Comparison of ENCODE assay signal across 8 cellular contexts in genomic region chr3:159766563-159767185, GRCh38.
DNase-seq lines count a peak whose midpoint lies in the region; ATAC-seq and TF ChIP-seq lines count a peak whose summit lies in the region.

No MANE protein-coding gene starts in this region.

- H3K4me1 ChIP-seq in mammary epithelial cell (ENCODE audit: insufficient read depth, low read length) (peaks cover 40% of the 10 kb centered on the region), muscle layer of duodenum (ENCODE audit: control insufficient read depth in 1 of 2, insufficient read depth in 2 of 2, low read length in 2 of 2) (peaks cover 0 to 13% of the 10 kb centered on the region in 2 donors)

- TF ChIP-seq CTCF in LNCaP clone FGC (IDR thresholded peaks at IDR 0.05; ENCODE audit: control insufficient read depth, extremely low read depth, insufficient read depth) = peak; percentile 35
- peak; percentile 60 for TF ChIP-seq CTCF in mammary epithelial cell (conservative IDR thresholded peaks at IDR 0.05 in 1 of 2, IDR thresholded peaks at IDR 0.05 in 1 of 2; ENCODE audit: extremely low read depth in 1 of 2, insufficient read depth in 1 of 2, low read depth in 1 of 2, low read length in 2 of 2)

- no TSS peak for BruUV-seq in mammary epithelial cell (replicated peaks; lab: Mats Ljungman, UMichigan)

- intact Hi-C loops in mammary epithelial cell (cut with micrococcal nuclease) = loop anchor here (10.0 kb wide), 2 partner anchors 88 to 312 kb away; no protein-coding TSS in a partner anchor

- H3K79me2 ChIP-seq in mammary epithelial cell (ENCODE audit: insufficient read depth, low read length) = peaks cover 65% of the 10 kb centered on the region

- dilution Hi-C loops in mammary epithelial cell (cut with HindIII; ENCODE audit: low sequenced_read_pairs) = no loop called here

- H3K27me3 Mint-ChIP-seq in activated naive CD8-positive, alpha-beta T cell treated with anti-CD3 and anti-CD28 coated beads, Interleukin-2, amount 50 U/mL, for 24 hours = peaks cover 48% of the 10 kb centered on the region

- peaks cover 18% of the 10 kb centered on the region for H3K4me1 Mint-ChIP-seq in activated naive CD8-positive, alpha-beta T cell treated with anti-CD3 and anti-CD28 coated beads, Interleukin-2, amount 50 U/mL, for 24 hours

- no peak overlapping the region for H3K4me3 Mint-ChIP-seq in activated naive CD8-positive, alpha-beta T cell treated with anti-CD3 and anti-CD28 coated beads, Interleukin-2, amount 50 U/mL, for 24 hours

- H2AFZ ChIP-seq in mammary epithelial cell (ENCODE audit: low read depth, low read length) = no peak overlapping the region

- DNase-seq in D341Med (ENCODE audit: low spot score) = peak; percentile 50
- DNase-seq in LNCaP clone FGC (ENCODE audit: low read depth) = no peak
- DNase-seq in mammary epithelial cell = peak; percentile 48
- no peak for DNase-seq in GF-D8 (lab: John Stamatoyannopoulos, UW)
- no peak for DNase-seq in activated naive CD8-positive, alpha-beta T cell treated with anti-CD3 and anti-CD28 coated beads, Interleukin-2, amount 50 U/mL, for 24 hours

- H3K27me3 ChIP-seq in mammary epithelial cell (ENCODE audit: insufficient read depth, low read length) (no peaks in the 10 kb centered on the region), muscle layer of duodenum (ENCODE audit: low read depth, low read length) (no peaks in the 10 kb centered on the region)

- peak overlapping the region; percentile 89 for H3K9ac ChIP-seq in mammary epithelial cell (ENCODE audit: insufficient read depth, low read length)

- H3K4me2 ChIP-seq in mammary epithelial cell (ENCODE audit: insufficient read depth, low read depth, low read length) = peak overlapping the region; percentile 88

- H3K27ac ChIP-seq in mammary epithelial cell (ENCODE audit: insufficient read depth, low read depth, low read length) (peak overlapping the region; percentile 93), muscle layer of duodenum (ENCODE audit: low read length) (peak overlapping the region; percentile 99)

- H3K9me3 Mint-ChIP-seq in activated naive CD8-positive, alpha-beta T cell treated with anti-CD3 and anti-CD28 coated beads, Interleukin-2, amount 50 U/mL, for 24 hours = no peaks in the 10 kb centered on the region

- ATAC-seq in HG02571 (IDR thresholded peaks at IDR 0.05; ENCODE audit: unreplicated experiment) = no peak
- no peak for ATAC-seq in activated naive CD8-positive, alpha-beta T cell treated with anti-CD3 and anti-CD28 coated beads, Interleukin-2, amount 50 U/mL, for 24 hours
- no peak for ATAC-seq in activated CD4-positive, CD25-positive, alpha-beta regulatory T cell treated with anti-CD3 and anti-CD28 coated beads, Interleukin-2, amount 50 U/mL, for 24 hours

- no peaks in the 10 kb centered on the region for H3K36me3 Mint-ChIP-seq in activated naive CD8-positive, alpha-beta T cell treated with anti-CD3 and anti-CD28 coated beads, Interleukin-2, amount 50 U/mL, for 24 hours (ENCODE audit: low read depth)

- H3K4me3 ChIP-seq in LNCaP clone FGC (ENCODE audit: low read depth, low read length) = no peak overlapping the region
- peak overlapping the region; percentile 59 to 82 (median 66) for H3K4me3 ChIP-seq in mammary epithelial cell (replicated peaks in 1 of 3; ENCODE audit: insufficient read depth in 1 of 3, low read depth in 2 of 3, low read length in 3 of 3)
- H3K4me3 ChIP-seq in muscle layer of duodenum (ENCODE audit: low read depth in 1 of 2, low read length in 2 of 2) = peak overlapping the region; percentile 71 to 79

- in situ Hi-C loops in mammary epithelial cell (cut with MboI; ENCODE audit: low sequenced_read_pairs in 2 of 2) = no loop called here

- WGBS in mammary epithelial cell (ENCODE audit: low coverage, missing lambda C conversion rate) = 35% methylated on average over 2 of the region's 2 CpGs

- H3K27ac Mint-ChIP-seq in activated naive CD8-positive, alpha-beta T cell treated with anti-CD3 and anti-CD28 coated beads, Interleukin-2, amount 50 U/mL, for 24 hours = no peak overlapping the region

- H3K36me3 ChIP-seq in mammary epithelial cell (ENCODE audit: insufficient read depth, low read length) (peaks cover 4% of the 10 kb centered on the region), muscle layer of duodenum (ENCODE audit: control insufficient read depth in 1 of 2, insufficient read depth in 2 of 2, low read length in 2 of 2) (peaks cover 0 to 12% of the 10 kb centered on the region in 2 donors)

- CTCF ChIA-PET in mammary epithelial cell (lab: Charles Lee; ENCODE audit: low non-redundant PET) = interaction anchor here (0.6 kb wide), 3 partner anchors 19 to 444 kb away, joined by 3 to 6 read pairs (median 3); no protein-coding TSS in a partner anchor

- H4K20me1 ChIP-seq in mammary epithelial cell (ENCODE audit: insufficient read depth, low read length) = no peaks in the 10 kb centered on the region

- no peaks in the 10 kb centered on the region for H3K9me3 ChIP-seq in mammary epithelial cell (replicated peaks; ENCODE audit: insufficient read depth, low read length)
- no peaks in the 10 kb centered on the region for H3K9me3 ChIP-seq in muscle layer of duodenum (ENCODE audit: control insufficient read depth in 1 of 2, low read length in 2 of 2)

Comparison
In these comparisons a context has a peak if more than half of its experiments do, and no peak if none do; other contexts are left out.
1. DNase-seq: peak in D341Med (single experiment) and mammary epithelial cell (single experiment); none in LNCaP clone FGC (single experiment), GF-D8 (single experiment) and activated naive CD8-positive, alpha-beta T cell treated with anti-CD3 and anti-CD28 coated beads, Interleukin-2, amount 50 U/mL, for 24 hours (single experiment).